8 cellular contexts compared by ENCODE assay signal in genomic region chr12:15276088-15276698, GRCh38. TPM values are rescaled to one million over a fixed set of nuclear protein-coding genes. Genes with fewer than 3 reads are reported as not detected.
A peak's percentile ranks its signal among the peaks of the same experiment; 100 is the strongest.
DNase-seq lines count a peak whose midpoint lies in the region; ATAC-seq and TF ChIP-seq lines count a peak whose summit lies in the region.

No MANE protein-coding gene starts in this region.

- whole genome bisulfite sequencing in transverse colon (ENCODE audit: low coverage in 1 of 2), 2 donors: 33 to 50% methylated on average over 7 to 8 of the region's 8 CpGs

- no peak for TF ChIP-seq POLR2A in transverse colon (IDR thresholded peaks at IDR 0.05)

- H3K36me3 ChIP-seq in transverse colon: no peaks in the 10 kb centered on the region

- H3K9me3 ChIP-seq in transverse colon: no peaks in the 10 kb centered on the region

- peak; percentile 66 to 74 (median 70) for TF ChIP-seq CTCF in transverse colon (IDR thresholded peaks at IDR 0.05)

- in situ Hi-C loops in transverse colon (cut with MboI; ENCODE audit: low pct_ligation_motif_present in 1 of 4, low pct_unique_long_range_greater_than_20kb in 1 of 4, low sequenced_read_pairs in 3 of 4): loop anchor here (10.0 to 25.0 kb wide), 4 partner anchors 249 to 579 kb away; no protein-coding TSS in a partner anchor

- no peaks in the 10 kb centered on the region for H3K27me3 ChIP-seq in transverse colon

- no peak overlapping the region for H3K27ac ChIP-seq in transverse colon

- H3K4me3 ChIP-seq in transverse colon: no peak overlapping the region

- H3K4me1 ChIP-seq in transverse colon: peaks cover 11 to 30% (median 17%) of the 10 kb centered on the region in 4 donors

- TF ChIP-seq EP300 in transverse colon (IDR thresholded peaks at IDR 0.05; ENCODE audit: low read depth): no peak

- ATAC-seq in activated CD4-positive, CD25-positive, alpha-beta regulatory T cell treated with anti-CD3 and anti-CD28 coated beads, Interleukin-2, amount 50 U/mL, for 24 hours: no peak
- no peak for ATAC-seq in HG02798 (IDR thresholded peaks at IDR 0.05; ENCODE audit: poor library complexity, unreplicated experiment)

- DNase-seq in SHP77 treated with DMSO at 0.1 percent for 48 hours (lab: John Stamatoyannopoulos, UW): peak; percentile 21
- DNase-seq in SHP77 (lab: John Stamatoyannopoulos, UW): no peak
- peak; percentile 28 for DNase-seq in NCI-H1092 (lab: John Stamatoyannopoulos, UW)
- DNase-seq in astrocyte of the hippocampus (ENCODE audit: low read depth, low spot score): peak; percentile 64
- peak; percentile 85 for DNase-seq in inferior parietal cortex (ENCODE audit: extremely low spot score)
- DNase-seq in transverse colon: no peak

- intact Hi-C loops in transverse colon (cut with DNase I; ENCODE audit: low total_unique reads): loop anchor here (5.0 to 10.0 kb wide), 2 partner anchors 249 to 306 kb away; no protein-coding TSS in a partner anchor

RNA-seq across cellular contexts. Expression of gene PTPRO, which starts 46.1 kb away (rescaled TPM):
- 1 to 10 TPM in 3 of 4 donors, under 1 TPM in 1; 0.75 to 7.9 (median 5.5) TPM for total RNA-seq in transverse colon

RNA-seq across cellular contexts. Expression of gene RERG, which starts 55.0 kb away (rescaled TPM):
- total RNA-seq in transverse colon: 10 to 100 TPM in 2 of 4 donors, 1 to 10 TPM in 2; 3.6 to 12.6 (median 8.6) TPM

Comparison
In these comparisons a context has a peak if more than half of its experiments do, and no peak if none do; other contexts are left out.
1. DNase-seq: peak in SHP77 treated with DMSO at 0.1 percent for 48 hours (single experiment), NCI-H1092 (single experiment), astrocyte of the hippocampus (single experiment) and inferior parietal cortex (single experiment); none in SHP77 (0 of 2) and transverse colon (single experiment).